17 cellular contexts compared by ENCODE assay signal in genomic region chr1:180560868-180561600, GRCh38. TPM values are rescaled to one million over a fixed set of nuclear protein-coding genes. Genes with fewer than 3 reads are reported as not detected.
DNase-seq lines count a peak whose midpoint lies in the region; ATAC-seq, FAIRE-seq and TF ChIP-seq lines count a peak whose summit lies in the region.
"Had no signal": no experiment of that assay in that cellular context is flagged by ENCODE, and none has a peak within 500 bp of the region (broad histone marks: within the 10 kb centered on the region; RNA-seq: fewer than 3 reads in every experiment).

No MANE protein-coding gene starts in this region.

- H3K27ac Mint-ChIP-seq in astrocyte (ENCODE audit: unreplicated experiment) = peak overlapping the region; percentile 72
- H3K27ac Mint-ChIP-seq: type B pancreatic cell had no signal

- WGBS in trophoblast cell (ENCODE audit: extremely low coverage, insufficient coverage, insufficient read length) = no CpG with 5 or more reads among the region's 5 CpGs

- H3K79me1 ChIP-seq in trophoblast cell (ENCODE audit: low read length) = no peaks in the 10 kb centered on the region

- no peak overlapping the region for H3K4me3 Mint-ChIP-seq in astrocyte (ENCODE audit: unreplicated experiment)
- H3K4me3 Mint-ChIP-seq: type B pancreatic cell had no signal

- no peak overlapping the region for H3K18ac ChIP-seq in trophoblast cell (ENCODE audit: low read length)

- no peak overlapping the region for H2BK120ac ChIP-seq in trophoblast cell (ENCODE audit: insufficient read depth, low read length, poor library complexity)

- H3K36me3 Mint-ChIP-seq in astrocyte (ENCODE audit: low read depth, unreplicated experiment) = no peaks in the 10 kb centered on the region
- H3K36me3 Mint-ChIP-seq: type B pancreatic cell had no signal

- H3K4ac ChIP-seq in trophoblast cell (ENCODE audit: low read depth, low read length) = no peak overlapping the region

- H3K23ac ChIP-seq in trophoblast cell (ENCODE audit: low read length) = no peak overlapping the region

- H3K4me2 ChIP-seq in astrocyte (ENCODE audit: low read length) (peak overlapping the region; percentile 55), trophoblast cell (ENCODE audit: low read length) (no peak overlapping the region)

- no peak overlapping the region for H2AFZ ChIP-seq in astrocyte (ENCODE audit: low read depth, low read length)
- H2AFZ ChIP-seq in trophoblast cell (ENCODE audit: insufficient read depth, low read length, poor library complexity) = no peak overlapping the region

- no peak overlapping the region for H4K12ac ChIP-seq in trophoblast cell (ENCODE audit: low read depth, low read length)

- H3K4me3 ChIP-seq in AG04450 (ENCODE audit: low read depth, low read length) (no peak overlapping the region), HEK293 (ENCODE audit: low read depth, low read length) (no peak overlapping the region), astrocyte (ENCODE audit: insufficient read depth, low read depth, low read length) (no peak overlapping the region), trophoblast cell (ENCODE audit: low read depth, low read length) (no peak overlapping the region)
- H3K4me3 ChIP-seq: gastrocnemius medialis, GM12878 had no signal

- FAIRE-seq in astrocyte (lab: Jason Lieb, UNC) = no peak
- FAIRE-seq: GM12878, islet of Langerhans had no signal

- CTCF ChIA-PET in AG04450 (lab: Charles Lee) (interaction anchor here (1.0 kb wide), 1 partner anchor 302 kb away, joined by 3 read pairs; no protein-coding TSS in a partner anchor), HEK293 (lab: Yijun Ruan, JAX) (interaction anchor here (0.6 to 1.1 kb wide), 5 partner anchors 10 to 321 kb away, joined by 3 to 4 read pairs (median 3); no protein-coding TSS in a partner anchor)

- DNase-seq in AG04450 (ENCODE audit: low read depth, low spot score) (no peak), astrocyte (ENCODE audit: low read depth) (peak; percentile 76), iris pigment epithelial cell (ENCODE audit: low read depth) (peak; percentile 75), trophoblast cell (no peak), islet precursor cell (no peak)
- DNase-seq: caudate nucleus; DND-41; gastrocnemius medialis; NCI-H1417 treated with DMSO at 0.1 percent for 48 hours; stimulated activated CD4-positive, alpha-beta T cell treated with anti-CD3 and anti-CD28 coated beads, Interleukin-1b, Interleukin-23, amount 100 ng/mL, for 48 hours had no signal

- H4K20me1 ChIP-seq in astrocyte (ENCODE audit: insufficient read depth, low read length) = no peaks in the 10 kb centered on the region

- no peaks in the 10 kb centered on the region for H3K36me3 ChIP-seq in HEK293 (ENCODE audit: control insufficient read depth in 2 of 2, insufficient read depth in 1 of 2, low read length in 2 of 2)
- H3K36me3 ChIP-seq in astrocyte (ENCODE audit: insufficient read depth, low read length) = no peaks in the 10 kb centered on the region
- no peaks in the 10 kb centered on the region for H3K36me3 ChIP-seq in trophoblast cell (ENCODE audit: control insufficient read depth in 1 of 2, insufficient read depth in 2 of 2, low read length in 2 of 2)
- H3K36me3 ChIP-seq: gastrocnemius medialis had no signal

- no peaks in the 10 kb centered on the region for H3K9me3 Mint-ChIP-seq in astrocyte (ENCODE audit: unreplicated experiment)

- H3K9me3 ChIP-seq in AG04450 (ENCODE audit: control insufficient read depth, insufficient read depth, low read length) = no peaks in the 10 kb centered on the region
- H3K9me3 ChIP-seq in HEK293 (ENCODE audit: control insufficient read depth, insufficient read depth, low read depth, low read length) = no peaks in the 10 kb centered on the region
- no peaks in the 10 kb centered on the region for H3K9me3 ChIP-seq in astrocyte (ENCODE audit: insufficient read depth, low read depth, low read length)
- H3K9me3 ChIP-seq in trophoblast cell (ENCODE audit: insufficient read depth, low read depth, low read length) = no peaks in the 10 kb centered on the region
- H3K9me3 ChIP-seq: gastrocnemius medialis had no signal

- no peak overlapping the region for H4K8ac ChIP-seq in trophoblast cell (ENCODE audit: low read depth, low read length)

- H3K4me1 ChIP-seq in HEK293 (ENCODE audit: control insufficient read depth, insufficient read depth, low read length) = no peaks in the 10 kb centered on the region
- peaks cover 21% of the 10 kb centered on the region for H3K4me1 ChIP-seq in astrocyte (ENCODE audit: insufficient read depth, low read length)
- H3K4me1 ChIP-seq in trophoblast cell (ENCODE audit: control insufficient read depth in 1 of 2, insufficient read depth in 2 of 2, low read length in 2 of 2) = peaks cover 2 to 3% of the 10 kb centered on the region in 2 experiments

- TF ChIP-seq CTCF in AG04450 (IDR thresholded peaks at IDR 0.05; ENCODE audit: low read depth, low read length) (no peak), HEK293 (tag by site-specific recombination; IDR thresholded peaks at IDR 0.05) (no peak), astrocyte (IDR thresholded peaks at IDR 0.05; ENCODE audit: insufficient read depth, low read depth, low read length) (no peak)

- peaks cover 5% of the 10 kb centered on the region for H3K27me3 Mint-ChIP-seq in astrocyte (ENCODE audit: low read depth, unreplicated experiment)
- H3K27me3 Mint-ChIP-seq: type B pancreatic cell had no signal

- H3K9ac ChIP-seq in astrocyte (ENCODE audit: low read length) (no peak overlapping the region), trophoblast cell (ENCODE audit: low read length) (no peak overlapping the region)

- ATAC-seq in GM21529 (IDR thresholded peaks at IDR 0.05; ENCODE audit: unreplicated experiment) (no peak), HG02981 (IDR thresholded peaks at IDR 0.05; ENCODE audit: unreplicated experiment) (no peak)
- ATAC-seq: gastrocnemius medialis, GM12878 had no signal

- no peak overlapping the region for H4K91ac ChIP-seq in trophoblast cell (ENCODE audit: low read depth, low read length)

- no peaks in the 10 kb centered on the region for H3K79me2 ChIP-seq in astrocyte (ENCODE audit: insufficient read depth, low read length)
- H3K79me2 ChIP-seq in trophoblast cell (ENCODE audit: control insufficient read depth, insufficient read depth, low read length, poor library complexity) = no peaks in the 10 kb centered on the region

- H2AK5ac ChIP-seq in trophoblast cell (ENCODE audit: low read length) = no peak overlapping the region

- H3K4me1 Mint-ChIP-seq in astrocyte (ENCODE audit: low read depth, unreplicated experiment) = peaks cover 25% of the 10 kb centered on the region

- no peak overlapping the region for H2BK12ac ChIP-seq in trophoblast cell (ENCODE audit: low read length)

- no peak overlapping the region for H3K14ac ChIP-seq in trophoblast cell (ENCODE audit: low read length)

- no peak overlapping the region for H2BK5ac ChIP-seq in trophoblast cell (ENCODE audit: low read depth, low read length, poor library complexity)

- H3K27ac ChIP-seq in AG04450 (ENCODE audit: low read depth, low read length) (peak overlapping the region; percentile 65), HEK293 (ENCODE audit: extremely low read depth, low read depth, low read length) (no peak overlapping the region), astrocyte (ENCODE audit: low read depth, low read length) (no peak overlapping the region), trophoblast cell (ENCODE audit: low read depth, low read length) (no peak overlapping the region)
- H3K27ac ChIP-seq: gastrocnemius medialis had no signal

- H3K27me3 ChIP-seq in AG04450 (ENCODE audit: control insufficient read depth, insufficient read depth, low read length) (no peaks in the 10 kb centered on the region), astrocyte (ENCODE audit: insufficient read depth, low read length) (peaks cover 2% of the 10 kb centered on the region), trophoblast cell (ENCODE audit: insufficient read depth, low read length) (no peaks in the 10 kb centered on the region)
- H3K27me3 ChIP-seq: gastrocnemius medialis had no signal

- POLR2A ChIA-PET in AG04450 (lab: Yijun Ruan, JAX) = no interaction called here
- POLR2A ChIA-PET in HEK293 (lab: Yijun Ruan, JAX) = no interaction called here

TF ChIP-seq in HEK293, 187 proteins besides CTCF, POLR2A, EP300 and RAD21 (continues in another document):
- TF ChIP-seq ZNF701 (tag by site-specific recombination; IDR thresholded peaks at IDR 0.05) (no peak), SCRT2 (tag by site-specific recombination; IDR thresholded peaks at IDR 0.05) (peak; percentile 59), ZNF140 (tag by site-specific recombination; IDR thresholded peaks at IDR 0.05) (no peak)
- TF ChIP-seq, protein P1, sequence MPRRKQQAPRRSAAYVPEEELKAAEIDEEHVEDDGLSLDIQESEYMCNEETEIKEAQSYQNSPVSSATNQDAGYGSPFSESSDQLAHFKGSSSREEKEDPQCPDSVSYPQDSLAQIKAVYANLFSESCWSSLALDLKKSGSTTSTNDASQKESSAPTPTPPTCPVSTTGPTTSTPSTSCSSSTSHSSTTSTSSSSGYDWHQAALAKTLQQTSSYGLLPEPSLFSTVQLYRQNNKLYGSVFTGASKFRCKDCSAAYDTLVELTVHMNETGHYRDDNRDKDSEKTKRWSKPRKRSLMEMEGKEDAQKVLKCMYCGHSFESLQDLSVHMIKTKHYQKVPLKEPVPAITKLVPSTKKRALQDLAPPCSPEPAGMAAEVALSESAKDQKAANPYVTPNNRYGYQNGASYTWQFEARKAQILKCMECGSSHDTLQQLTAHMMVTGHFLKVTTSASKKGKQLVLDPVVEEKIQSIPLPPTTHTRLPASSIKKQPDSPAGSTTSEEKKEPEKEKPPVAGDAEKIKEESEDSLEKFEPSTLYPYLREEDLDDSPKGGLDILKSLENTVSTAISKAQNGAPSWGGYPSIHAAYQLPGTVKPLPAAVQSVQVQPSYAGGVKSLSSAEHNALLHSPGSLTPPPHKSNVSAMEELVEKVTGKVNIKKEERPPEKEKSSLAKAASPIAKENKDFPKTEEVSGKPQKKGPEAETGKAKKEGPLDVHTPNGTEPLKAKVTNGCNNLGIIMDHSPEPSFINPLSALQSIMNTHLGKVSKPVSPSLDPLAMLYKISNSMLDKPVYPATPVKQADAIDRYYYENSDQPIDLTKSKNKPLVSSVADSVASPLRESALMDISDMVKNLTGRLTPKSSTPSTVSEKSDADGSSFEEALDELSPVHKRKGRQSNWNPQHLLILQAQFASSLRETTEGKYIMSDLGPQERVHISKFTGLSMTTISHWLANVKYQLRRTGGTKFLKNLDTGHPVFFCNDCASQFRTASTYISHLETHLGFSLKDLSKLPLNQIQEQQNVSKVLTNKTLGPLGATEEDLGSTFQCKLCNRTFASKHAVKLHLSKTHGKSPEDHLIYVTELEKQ (tag by site-specific recombination; IDR thresholded peaks at IDR 0.05; ENCODE audit: borderline replicate concordance) = no peak

RNA-seq across cellular contexts. Expression of gene OVAAL, which starts 2.3 kb away (rescaled TPM):
- polyA plus RNA-seq in AG04450 (2011; rRNA removed) = not detected in 2 replicates
- not detected in 2 replicates for polyA minus RNA-seq in AG04450 (2011; rRNA and poly(A)+ RNA removed)
- not detected in 2 replicates for total RNA-seq in astrocyte
- not detected in 2 replicates for polyA plus RNA-seq in trophoblast cell (2013)
- total RNA-seq: gastrocnemius medialis, GM12878 had no signal
- polyA plus RNA-seq: BJ had no signal

RNA-seq across cellular contexts. Expression of gene ACBD6, which starts 58.7 kb away (rescaled TPM):
- 84.1 and 87.6 TPM in 2 replicates for polyA plus RNA-seq in AG04450 (2011; rRNA removed)
- 77.4 and 91.3 TPM in 2 replicates for polyA minus RNA-seq in AG04450 (2011; rRNA and poly(A)+ RNA removed)
- 36.8 and 43.4 TPM in 2 replicates for total RNA-seq in astrocyte
- polyA plus RNA-seq in trophoblast cell (2013) = 25.2 and 25.9 TPM in 2 replicates

Comparison
In these comparisons a context has a peak if more than half of its experiments do, and no peak if none do; other contexts are left out.
1. DNase-seq: peak in astrocyte (single experiment) and iris pigment epithelial cell (single experiment); none in AG04450 (single experiment), trophoblast cell (0 of 2) and islet precursor cell (single experiment).